ENCODE assay signal across 23 cellular contexts in the genomic region with DNA sequence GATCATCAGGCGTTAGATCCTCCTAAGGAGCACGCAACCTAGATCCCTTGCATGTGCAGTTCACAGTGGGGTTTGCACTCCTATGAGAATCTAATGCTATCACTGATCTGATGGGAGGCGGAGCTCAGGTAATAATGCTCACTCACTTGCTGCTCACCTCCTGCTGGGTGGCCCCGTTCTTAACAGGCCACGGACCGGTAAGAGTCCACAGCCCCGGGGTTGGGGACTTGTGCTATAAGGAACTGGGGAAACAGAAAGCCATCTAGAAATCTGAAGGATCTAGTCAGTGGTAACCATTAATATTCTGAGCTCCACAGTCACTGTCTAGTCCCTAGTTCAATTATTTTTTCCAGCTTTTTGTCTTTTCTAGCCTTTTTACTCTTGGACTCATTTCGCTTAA.
"Had no signal": no experiment of that assay in that cellular context is flagged by ENCODE, and none has a peak within 500 bp of the region (broad histone marks: within the 10 kb centered on the region; RNA-seq: fewer than 3 reads in every experiment).

No MANE protein-coding gene starts in this region.

- H3K9me3 ChIP-seq: esophagus muscularis mucosa, heart right ventricle, left lung, lower lobe of right lung, mucosa of descending colon had no signal

- H3K27ac Mint-ChIP-seq: mesothelial cell of epicardium had no signal

- ATAC-seq: foreskin keratinocyte, heart right ventricle, left cardiac atrium, left lung, left ventricle myocardium superior, lower lobe of right lung, mucosa of descending colon had no signal

- DNase-seq: dermis blood vessel endothelial cell; dorsolateral prefrontal cortex; effector CD4-positive, alpha-beta T cell; effector memory CD4-positive, alpha-beta T cell; foreskin keratinocyte; glutamatergic neuron; head of caudate nucleus; heart right ventricle; hippocampal formation; left cardiac atrium; left lung; left ventricle myocardium superior; lower lobe of right lung; mesenchymal stem cell; mucosa of descending colon had no signal

- H3K27me3 ChIP-seq: dorsolateral prefrontal cortex, esophagus muscularis mucosa, foreskin keratinocyte, heart right ventricle, left lung had no signal

- FAIRE-seq: colon, endothelial cell of umbilical vein, frontal cortex, islet of Langerhans, keratinocyte had no signal

- H3K4me3 Mint-ChIP-seq: mesothelial cell of epicardium had no signal

- H3K4me1 ChIP-seq: foreskin keratinocyte, left lung, lower lobe of right lung had no signal

- H3K9me3 Mint-ChIP-seq: mesothelial cell of epicardium had no signal

- H3K4me1 Mint-ChIP-seq: mesothelial cell of epicardium had no signal

- H3K27ac ChIP-seq: coronary artery, esophagus muscularis mucosa, foreskin keratinocyte, heart right ventricle, left lung, lower lobe of right lung had no signal

- H3K4me3 ChIP-seq: coronary artery, dorsolateral prefrontal cortex, esophagus muscularis mucosa, heart right ventricle, left lung, lower lobe of right lung, mucosa of descending colon had no signal
